Comparison of ENCODE assay signal across 16 cellular contexts in genomic region chr1:199774433-199775089, GRCh38.
DNase-seq lines count a peak whose midpoint lies in the region; TF ChIP-seq lines count a peak whose summit lies in the region.
"Had no signal": no experiment of that assay in that cellular context is flagged by ENCODE, and none has a peak within 500 bp of the region (broad histone marks: within the 10 kb centered on the region; RNA-seq: fewer than 3 reads in every experiment).

No MANE protein-coding gene starts in this region.

- intact Hi-C loops in transverse colon (cut with DNase I; ENCODE audit: low total_unique reads) (loop anchor here (1.0 kb wide), 1 partner anchor 18 kb away; no protein-coding TSS in a partner anchor), dorsolateral prefrontal cortex (cut with DNase I) (no loop called here)

- TF ChIP-seq POLR2A in transverse colon (IDR thresholded peaks at IDR 0.05) = no peak

- no peak overlapping the region for H3K4me3 Mint-ChIP-seq in nephron progenitor cell
- H3K4me3 Mint-ChIP-seq: endodermal cell had no signal

- H3K27ac Mint-ChIP-seq in nephron progenitor cell = no peak overlapping the region
- H3K27ac Mint-ChIP-seq: endodermal cell had no signal

- no peak for TF ChIP-seq CTCF in epithelial cell of proximal tubule (conservative IDR thresholded peaks at IDR 0.05; ENCODE audit: low read depth, low read length)
- TF ChIP-seq CTCF in transverse colon (IDR thresholded peaks at IDR 0.05) = no peak
- no peak for TF ChIP-seq CTCF in dorsolateral prefrontal cortex (IDR thresholded peaks at IDR 0.05 in 54 of 56, conservative IDR thresholded peaks at IDR 0.05 in 2 of 56; ENCODE audit: low read depth in 1 of 56, partially characterized antibody in 56 of 56)
- no peak for TF ChIP-seq CTCF in nephron progenitor cell (IDR thresholded peaks at IDR 0.05)

- in situ Hi-C loops in transverse colon (cut with MboI; ENCODE audit: low pct_ligation_motif_present in 1 of 4, low pct_unique_long_range_greater_than_20kb in 1 of 4, low sequenced_read_pairs in 3 of 4) = no loop called here

- no peak overlapping the region for H3K4me3 ChIP-seq in epithelial cell of proximal tubule (ENCODE audit: low read depth, low read length)
- H3K4me3 ChIP-seq in transverse colon = no peak overlapping the region
- H3K4me3 ChIP-seq in dorsolateral prefrontal cortex = no peak overlapping the region
- H3K4me3 ChIP-seq: adrenal gland, ovary had no signal

- TF ChIP-seq EP300 in transverse colon (IDR thresholded peaks at IDR 0.05; ENCODE audit: low read depth) = no peak

- H3K27me3 Mint-ChIP-seq in nephron progenitor cell (ENCODE audit: low read depth, poor library complexity) = peaks cover 2% of the 10 kb centered on the region

- H3K36me3 Mint-ChIP-seq in nephron progenitor cell (ENCODE audit: low read depth) = no peaks in the 10 kb centered on the region

- peaks cover 5% of the 10 kb centered on the region for H3K9me3 Mint-ChIP-seq in nephron progenitor cell
- H3K9me3 Mint-ChIP-seq: endodermal cell had no signal

- H3K9me3 ChIP-seq in transverse colon = no peaks in the 10 kb centered on the region
- H3K9me3 ChIP-seq: adrenal gland, ovary had no signal

- H3K4me1 ChIP-seq in transverse colon = peaks cover 0 to 5% (median 0%) of the 10 kb centered on the region in 4 donors
- H3K4me1 ChIP-seq: adrenal gland had no signal

- H3K4me1 Mint-ChIP-seq in nephron progenitor cell = peaks cover 49% of the 10 kb centered on the region
- H3K4me1 Mint-ChIP-seq: endodermal cell had no signal

- 25 to 29% methylated on average over 1 of the region's 1 CpG for WGBS in transverse colon (ENCODE audit: low coverage in 1 of 2), 2 donors

- H3K27ac ChIP-seq in transverse colon = no peak overlapping the region
- no peak overlapping the region for H3K27ac ChIP-seq in dorsolateral prefrontal cortex
- H3K27ac ChIP-seq: adrenal gland, ovary had no signal

- peak; percentile 6 for DNase-seq in NCI-H510A treated with DMSO at 0.1 percent for 48 hours (lab: John Stamatoyannopoulos, UW)
- DNase-seq in NCI-H510A (lab: John Stamatoyannopoulos, UW) = no peak
- peak; percentile 74 for DNase-seq in NCI-H69 (lab: John Stamatoyannopoulos, UW)
- DNase-seq in epithelial cell of proximal tubule (ENCODE audit: low read depth) = peak; percentile 26
- peak; percentile 40 for DNase-seq in transverse colon
- no peak for DNase-seq in retina
- no peak for DNase-seq in dorsolateral prefrontal cortex
- no peak for DNase-seq in nephron progenitor cell
- DNase-seq: activated CD4-positive, CD25-positive, alpha-beta regulatory T cell treated with anti-CD3 and anti-CD28 coated beads, Interleukin-2, amount 50 U/mL, for 72 hours; activated T-cell treated with anti-CD3 and anti-CD28 coated beads, Interleukin-2, amount 50 U/mL, for 1 hour; DMS79; endodermal cell; mesendoderm; NCI-H1694; ovary had no signal

- no peaks in the 10 kb centered on the region for H3K36me3 ChIP-seq in transverse colon
- H3K36me3 ChIP-seq: adrenal gland, ovary had no signal

- H3K27me3 ChIP-seq in transverse colon (no peaks in the 10 kb centered on the region), dorsolateral prefrontal cortex (peaks cover 0 to 5% (median 0%) of the 10 kb centered on the region in 45 donors)
- H3K27me3 ChIP-seq: adrenal gland, ovary had no signal

Comparison
In these comparisons a context has a peak if more than half of its experiments do, and no peak if none do; other contexts are left out.
1. DNase-seq: peak in NCI-H510A treated with DMSO at 0.1 percent for 48 hours (single experiment), NCI-H69 (single experiment), epithelial cell of proximal tubule (single experiment) and transverse colon (single experiment); none in NCI-H510A (single experiment), retina (single experiment), dorsolateral prefrontal cortex (0 of 10) and nephron progenitor cell (single experiment).